In the genomic region with DNA sequence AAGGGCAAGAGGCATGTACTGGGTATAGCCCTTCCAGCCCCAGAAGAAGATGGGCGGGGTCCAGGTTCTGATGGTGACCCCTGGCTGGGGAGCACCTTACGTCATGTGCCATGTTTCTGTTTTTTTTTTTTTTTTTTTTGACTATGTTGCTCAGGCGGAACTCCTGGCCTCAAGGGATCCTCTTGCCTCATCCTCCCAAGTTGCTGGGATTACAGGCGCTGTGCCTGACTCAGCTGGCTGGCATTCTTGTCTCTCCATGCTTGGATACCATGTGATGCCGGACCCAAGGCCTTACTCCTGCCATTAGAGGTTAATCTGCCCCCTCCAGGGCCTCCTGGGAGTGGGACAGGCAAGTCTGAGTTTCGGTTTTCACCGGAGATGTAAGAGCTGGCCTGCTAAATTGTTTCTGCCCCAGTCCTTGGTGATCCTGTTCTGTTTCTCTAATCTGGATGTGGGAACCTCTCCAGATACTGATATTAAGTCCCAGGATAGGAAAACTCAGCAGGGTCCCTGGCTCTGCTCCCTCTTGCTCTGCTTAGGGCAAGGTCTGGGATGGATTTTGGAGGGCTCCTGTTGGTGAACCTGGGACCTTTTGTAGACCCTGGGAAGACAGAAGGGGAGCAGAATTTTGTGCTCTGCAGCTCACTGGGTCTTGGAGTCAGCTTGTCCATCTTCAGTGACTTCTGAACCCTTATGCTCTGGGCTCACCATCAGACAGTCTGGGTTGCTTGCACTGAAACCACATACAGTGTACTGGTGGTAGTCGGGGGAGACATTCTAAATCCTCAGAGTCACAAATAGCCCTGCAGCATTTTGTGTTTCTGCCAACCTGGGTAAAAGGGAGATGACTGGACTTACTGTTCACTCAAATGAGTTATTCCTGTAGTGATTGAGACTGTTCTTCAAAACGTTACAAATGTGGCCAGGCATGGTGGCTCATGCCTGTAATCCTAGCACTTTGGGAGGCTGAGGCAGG, we compare ENCODE assay signal across 1 cellular context.
TF ChIP-seq lines count a peak whose summit lies in the region.

No MANE protein-coding gene starts in this region.

TF ChIP-seq in H1, 55 proteins besides CTCF, POLR2A, EP300 and RAD21:
- TF ChIP-seq, protein P1, sequence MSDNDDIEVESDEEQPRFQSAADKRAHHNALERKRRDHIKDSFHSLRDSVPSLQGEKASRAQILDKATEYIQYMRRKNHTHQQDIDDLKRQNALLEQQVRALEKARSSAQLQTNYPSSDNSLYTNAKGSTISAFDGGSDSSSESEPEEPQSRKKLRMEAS (IDR thresholded peaks at IDR 0.05) = no peak
- TF ChIP-seq PHF8 (conservative IDR thresholded peaks at IDR 0.05; ENCODE audit: low read depth, low read length) (no peak), SP1 (IDR thresholded peaks at IDR 0.05; ENCODE audit: low read depth, low read length) (no peak), TEAD4 (IDR thresholded peaks at IDR 0.05; ENCODE audit: low read depth, low read length) (0 out of 2 replicates have a peak, but pooled peaks have one; percentile 25), JUND (IDR thresholded peaks at IDR 0.05; ENCODE audit: low read length) (no peak), BRCA1 (IDR thresholded peaks at IDR 0.05; ENCODE audit: low read depth, low read length) (no peak), TBP (IDR thresholded peaks at IDR 0.05; ENCODE audit: low read depth, low read length) (no peak)
- TF ChIP-seq, protein P2, sequence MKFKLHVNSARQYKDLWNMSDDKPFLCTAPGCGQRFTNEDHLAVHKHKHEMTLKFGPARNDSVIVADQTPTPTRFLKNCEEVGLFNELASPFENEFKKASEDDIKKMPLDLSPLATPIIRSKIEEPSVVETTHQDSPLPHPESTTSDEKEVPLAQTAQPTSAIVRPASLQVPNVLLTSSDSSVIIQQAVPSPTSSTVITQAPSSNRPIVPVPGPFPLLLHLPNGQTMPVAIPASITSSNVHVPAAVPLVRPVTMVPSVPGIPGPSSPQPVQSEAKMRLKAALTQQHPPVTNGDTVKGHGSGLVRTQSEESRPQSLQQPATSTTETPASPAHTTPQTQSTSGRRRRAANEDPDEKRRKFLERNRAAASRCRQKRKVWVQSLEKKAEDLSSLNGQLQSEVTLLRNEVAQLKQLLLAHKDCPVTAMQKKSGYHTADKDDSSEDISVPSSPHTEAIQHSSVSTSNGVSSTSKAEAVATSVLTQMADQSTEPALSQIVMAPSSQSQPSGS (IDR thresholded peaks at IDR 0.05; ENCODE audit: low read length) = no peak
